In genomic region chr9:134994926-134995791, GRCh38 we compare ENCODE assay signal across 23 cellular contexts.
"Had no signal": no experiment of that assay in that cellular context is flagged by ENCODE, and none has a peak within 500 bp of the region (broad histone marks: within the 10 kb centered on the region; RNA-seq: fewer than 3 reads in every experiment).

No MANE protein-coding gene starts in this region.

- H3K36me3 ChIP-seq: left lung, lower lobe of right lung, tibial nerve had no signal

- H3K4me3 ChIP-seq: left lung, lower lobe of right lung, smooth muscle cell, tibial nerve had no signal

- H3K27ac Mint-ChIP-seq: activated CD4-positive, alpha-beta T cell treated with anti-CD3 and anti-CD28 coated beads, Interleukin-2, amount 10 ng/mL, durations not matched to agents 7 days and 5 days; activated CD8-positive, alpha-beta T cell treated with anti-CD3 and anti-CD28 coated beads for 36 hours; activated naive CD4-positive, alpha-beta T cell treated with anti-CD3 and anti-CD28 coated beads for 36 hours; activated naive CD8-positive, alpha-beta T cell treated with anti-CD3 and anti-CD28 coated beads, Interleukin-2, amount 10 ng/mL, durations not matched to agents 7 days and 5 days; activated T-helper 17 cell treated with anti-CD3 and anti-CD28 coated beads, Interleukin-2, amount 50 U/mL, for 72 hours; dendritic cell treated with granulocyte-macrophage colony-stimulating factor and Interleukin-4, amounts not matched to agents 40 ng/mL and 50 ng/mL, for 4 days; endodermal cell; natural killer cell; T-helper 17 cell had no signal

- H3K4me2 ChIP-seq: smooth muscle cell had no signal

- H3K27me3 ChIP-seq: left lung, tibial nerve had no signal

- H3K27ac ChIP-seq: left lung, lower lobe of right lung, tibial nerve had no signal

- H3K4me1 ChIP-seq: left lung, lower lobe of right lung had no signal

- H3K36me3 Mint-ChIP-seq: activated naive CD8-positive, alpha-beta T cell treated with anti-CD3 and anti-CD28 coated beads, Interleukin-2, amount 10 ng/mL, durations not matched to agents 7 days and 5 days; natural killer cell had no signal

- H3K9me3 ChIP-seq: lower lobe of right lung had no signal

- H3K9me3 Mint-ChIP-seq: natural killer cell had no signal

- DNase-seq: activated CD4-positive, alpha-beta T cell treated with anti-CD3 and anti-CD28 coated beads, Interleukin-2, amount 10 ng/mL, durations not matched to agents 7 days and 5 days; activated CD4-positive, CD25-positive, alpha-beta regulatory T cell treated with anti-CD3 and anti-CD28 coated beads, Interleukin-2, amount 50 U/mL, for 72 hours; activated CD8-positive, alpha-beta T cell treated with anti-CD3 and anti-CD28 coated beads for 36 hours; activated naive CD4-positive, alpha-beta T cell treated with anti-CD3 and anti-CD28 coated beads for 36 hours; activated naive CD8-positive, alpha-beta T cell treated with anti-CD3 and anti-CD28 coated beads, Interleukin-2, amount 10 ng/mL, durations not matched to agents 7 days and 5 days; activated T-cell treated with anti-CD3 and anti-CD28 coated beads, Interleukin-2, amount 50 U/mL, for 4 hours; central memory CD4-positive, alpha-beta T cell; endodermal cell; foreskin melanocyte; lower lobe of right lung; mesenchymal stem cell; natural killer cell; stimulated activated CD4-positive, alpha-beta T cell treated with anti-CD3 and anti-CD28 coated beads, Interleukin-15, amount 100 ng/mL, for 24 hours; stimulated activated CD4-positive, alpha-beta T cell treated with anti-CD3 and anti-CD28 coated beads, Interleukin-2, amount 100 ng/mL, for 24 hours; stimulated activated naive CD4-positive, alpha-beta T cell; T-helper 17 cell; T1000 had no signal

- H3K4me1 Mint-ChIP-seq: activated CD4-positive, alpha-beta T cell treated with anti-CD3 and anti-CD28 coated beads, Interleukin-2, amount 10 ng/mL, durations not matched to agents 7 days and 5 days; activated naive CD8-positive, alpha-beta T cell treated with anti-CD3 and anti-CD28 coated beads, Interleukin-2, amount 10 ng/mL, durations not matched to agents 7 days and 5 days; activated T-helper 17 cell treated with anti-CD3 and anti-CD28 coated beads, Interleukin-2, amount 50 U/mL, for 72 hours; endodermal cell; natural killer cell; T-helper 17 cell had no signal

- H3K27me3 Mint-ChIP-seq: activated CD4-positive, alpha-beta T cell treated with anti-CD3 and anti-CD28 coated beads, Interleukin-2, amount 10 ng/mL, durations not matched to agents 7 days and 5 days; activated CD8-positive, alpha-beta T cell treated with anti-CD3 and anti-CD28 coated beads for 36 hours; activated naive CD8-positive, alpha-beta T cell treated with anti-CD3 and anti-CD28 coated beads, Interleukin-2, amount 10 ng/mL, durations not matched to agents 7 days and 5 days had no signal

- ATAC-seq: activated CD8-positive, alpha-beta T cell treated with anti-CD3 and anti-CD28 coated beads for 36 hours; activated T-cell treated with anti-CD3 and anti-CD28 coated beads, Interleukin-2, amount 50 U/mL, for 4 hours; activated T-helper 17 cell treated with anti-CD3 and anti-CD28 coated beads, Interleukin-2, amount 50 U/mL, for 72 hours; esophagus mucosa; left lung; lower lobe of right lung; natural killer cell; T-helper 17 cell had no signal

- H3K4me3 Mint-ChIP-seq: activated CD4-positive, alpha-beta T cell treated with anti-CD3 and anti-CD28 coated beads, Interleukin-2, amount 10 ng/mL, durations not matched to agents 7 days and 5 days; activated CD8-positive, alpha-beta T cell treated with anti-CD3 and anti-CD28 coated beads for 36 hours; activated naive CD4-positive, alpha-beta T cell treated with anti-CD3 and anti-CD28 coated beads for 36 hours; activated naive CD8-positive, alpha-beta T cell treated with anti-CD3 and anti-CD28 coated beads, Interleukin-2, amount 10 ng/mL, durations not matched to agents 7 days and 5 days; activated T-cell treated with anti-CD3 and anti-CD28 coated beads, Interleukin-2, amount 50 U/mL, for 4 hours; activated T-helper 17 cell treated with anti-CD3 and anti-CD28 coated beads, Interleukin-2, amount 50 U/mL, for 72 hours; dendritic cell treated with granulocyte-macrophage colony-stimulating factor and Interleukin-4, amounts not matched to agents 40 ng/mL and 50 ng/mL, for 4 days; endodermal cell; natural killer cell; T-helper 17 cell had no signal
